In genomic region chr19:41882568-41883462, GRCh38 we compare ENCODE assay signal across 1 cellular context.
A peak's percentile ranks its signal among the peaks of the same experiment; 100 is the strongest.
TF ChIP-seq lines count a peak whose summit lies in the region.

A gene with protein sequence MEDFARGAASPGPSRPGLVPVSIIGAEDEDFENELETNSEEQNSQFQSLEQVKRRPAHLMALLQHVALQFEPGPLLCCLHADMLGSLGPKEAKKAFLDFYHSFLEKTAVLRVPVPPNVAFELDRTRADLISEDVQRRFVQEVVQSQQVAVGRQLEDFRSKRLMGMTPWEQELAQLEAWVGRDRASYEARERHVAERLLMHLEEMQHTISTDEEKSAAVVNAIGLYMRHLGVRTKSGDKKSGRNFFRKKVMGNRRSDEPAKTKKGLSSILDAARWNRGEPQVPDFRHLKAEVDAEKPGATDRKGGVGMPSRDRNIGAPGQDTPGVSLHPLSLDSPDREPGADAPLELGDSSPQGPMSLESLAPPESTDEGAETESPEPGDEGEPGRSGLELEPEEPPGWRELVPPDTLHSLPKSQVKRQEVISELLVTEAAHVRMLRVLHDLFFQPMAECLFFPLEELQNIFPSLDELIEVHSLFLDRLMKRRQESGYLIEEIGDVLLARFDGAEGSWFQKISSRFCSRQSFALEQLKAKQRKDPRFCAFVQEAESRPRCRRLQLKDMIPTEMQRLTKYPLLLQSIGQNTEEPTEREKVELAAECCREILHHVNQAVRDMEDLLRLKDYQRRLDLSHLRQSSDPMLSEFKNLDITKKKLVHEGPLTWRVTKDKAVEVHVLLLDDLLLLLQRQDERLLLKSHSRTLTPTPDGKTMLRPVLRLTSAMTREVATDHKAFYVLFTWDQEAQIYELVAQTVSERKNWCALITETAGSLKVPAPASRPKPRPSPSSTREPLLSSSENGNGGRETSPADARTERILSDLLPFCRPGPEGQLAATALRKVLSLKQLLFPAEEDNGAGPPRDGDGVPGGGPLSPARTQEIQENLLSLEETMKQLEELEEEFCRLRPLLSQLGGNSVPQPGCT (plus strand): TSS chr19:41883184. CDS start chr19:41888083, 4,899 bp downstream.

TF ChIP-seq in K562, 482 proteins besides CTCF, POLR2A, EP300 and RAD21 (continued from another document and continues in another):
- TF ChIP-seq, protein P1, sequence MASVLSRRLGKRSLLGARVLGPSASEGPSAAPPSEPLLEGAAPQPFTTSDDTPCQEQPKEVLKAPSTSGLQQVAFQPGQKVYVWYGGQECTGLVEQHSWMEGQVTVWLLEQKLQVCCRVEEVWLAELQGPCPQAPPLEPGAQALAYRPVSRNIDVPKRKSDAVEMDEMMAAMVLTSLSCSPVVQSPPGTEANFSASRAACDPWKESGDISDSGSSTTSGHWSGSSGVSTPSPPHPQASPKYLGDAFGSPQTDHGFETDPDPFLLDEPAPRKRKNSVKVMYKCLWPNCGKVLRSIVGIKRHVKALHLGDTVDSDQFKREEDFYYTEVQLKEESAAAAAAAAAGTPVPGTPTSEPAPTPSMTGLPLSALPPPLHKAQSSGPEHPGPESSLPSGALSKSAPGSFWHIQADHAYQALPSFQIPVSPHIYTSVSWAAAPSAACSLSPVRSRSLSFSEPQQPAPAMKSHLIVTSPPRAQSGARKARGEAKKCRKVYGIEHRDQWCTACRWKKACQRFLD (CRISPR knock-in tag; IDR thresholded peaks at IDR 0.05) = 0 out of 2 replicates have a peak, but pooled peaks have one; percentile 29
- TF ChIP-seq E2F5 (CRISPR knock-in tag; IDR thresholded peaks at IDR 0.05) = no peak
- TF ChIP-seq, protein P2, sequence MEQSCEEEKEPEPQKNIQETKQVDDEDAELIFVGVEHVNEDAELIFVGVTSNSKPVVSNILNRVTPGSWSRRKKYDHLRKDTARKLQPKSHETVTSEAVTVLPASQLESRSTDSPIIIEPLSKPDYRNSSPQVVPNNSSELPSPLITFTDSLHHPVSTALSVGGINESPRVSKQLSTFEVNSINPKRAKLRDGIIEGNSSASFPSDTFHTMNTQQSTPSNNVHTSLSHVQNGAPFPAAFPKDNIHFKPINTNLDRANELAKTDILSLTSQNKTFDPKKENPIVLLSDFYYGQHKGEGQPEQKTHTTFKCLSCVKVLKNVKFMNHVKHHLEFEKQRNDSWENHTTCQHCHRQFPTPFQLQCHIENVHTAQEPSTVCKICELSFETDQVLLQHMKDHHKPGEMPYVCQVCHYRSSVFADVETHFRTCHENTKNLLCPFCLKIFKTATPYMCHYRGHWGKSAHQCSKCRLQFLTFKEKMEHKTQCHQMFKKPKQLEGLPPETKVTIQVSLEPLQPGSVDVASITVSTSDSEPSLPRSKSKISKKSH (CRISPR knock-in tag; IDR thresholded peaks at IDR 0.05) = no peak
- TF ChIP-seq EHMT2 (IDR thresholded peaks at IDR 0.05) = no peak
- TF ChIP-seq, protein P3, sequence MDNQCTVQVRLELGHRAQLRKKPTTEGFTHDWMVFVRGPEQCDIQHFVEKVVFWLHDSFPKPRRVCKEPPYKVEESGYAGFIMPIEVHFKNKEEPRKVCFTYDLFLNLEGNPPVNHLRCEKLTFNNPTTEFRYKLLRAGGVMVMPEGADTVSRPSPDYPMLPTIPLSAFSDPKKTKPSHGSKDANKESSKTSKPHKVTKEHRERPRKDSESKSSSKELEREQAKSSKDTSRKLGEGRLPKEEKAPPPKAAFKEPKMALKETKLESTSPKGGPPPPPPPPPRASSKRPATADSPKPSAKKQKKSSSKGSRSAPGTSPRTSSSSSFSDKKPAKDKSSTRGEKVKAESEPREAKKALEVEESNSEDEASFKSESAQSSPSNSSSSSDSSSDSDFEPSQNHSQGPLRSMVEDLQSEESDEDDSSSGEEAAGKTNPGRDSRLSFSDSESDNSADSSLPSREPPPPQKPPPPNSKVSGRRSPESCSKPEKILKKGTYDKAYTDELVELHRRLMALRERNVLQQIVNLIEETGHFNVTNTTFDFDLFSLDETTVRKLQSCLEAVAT (IDR thresholded peaks at IDR 0.05) = peak in 1 of 2 experiments; percentile 56; a peak in 1 of 4 replicates
- peak; percentile 46 for TF ChIP-seq ZFX (CRISPR knock-in tag; IDR thresholded peaks at IDR 0.05)
- TF ChIP-seq CREBBP (IDR thresholded peaks at IDR 0.05; ENCODE audit: low read depth, low read length) = no peak
- TF ChIP-seq HDGF (IDR thresholded peaks at IDR 0.05) = no peak
- 0 out of 2 replicates have a peak, but pooled peaks have one; percentile 33 for TF ChIP-seq DPF2 (IDR thresholded peaks at IDR 0.05)
- TF ChIP-seq ETV6 (IDR thresholded peaks at IDR 0.05; ENCODE audit: borderline replicate concordance in 1 of 2, low read depth in 2 of 2, low read length in 1 of 2) = peak; percentile 62 to 89; a peak in 2 of 4 replicates
- no peak for TF ChIP-seq ETV6 (CRISPR knock-in tag; IDR thresholded peaks at IDR 0.05; ENCODE audit: borderline replicate concordance)
- no peak for TF ChIP-seq CAMTA2 (CRISPR knock-in tag; conservative IDR thresholded peaks at IDR 0.05)
- no peak for TF ChIP-seq SNRNP70 (optimal IDR thresholded peaks at IDR 0.05; ENCODE audit: low read depth, low read length)
- TF ChIP-seq RNF2 (IDR thresholded peaks at IDR 0.05) = no peak
- no peak for TF ChIP-seq MCM7 (IDR thresholded peaks at IDR 0.05)
- no peak for TF ChIP-seq KLF6 (CRISPR knock-in tag; IDR thresholded peaks at IDR 0.05; ENCODE audit: borderline replicate concordance)
- TF ChIP-seq CHCHD3 (CRISPR knock-in tag; IDR thresholded peaks at IDR 0.05) = no peak
- TF ChIP-seq SREBF2 (CRISPR knock-in tag; IDR thresholded peaks at IDR 0.05) = no peak
- TF ChIP-seq ZC3H11A (IDR thresholded peaks at IDR 0.05; ENCODE audit: low read depth, low read length) = no peak
- no peak for TF ChIP-seq SNAPC5 (CRISPR knock-in tag; IDR thresholded peaks at IDR 0.05)
- no peak for TF ChIP-seq BRD9 (IDR thresholded peaks at IDR 0.05; ENCODE audit: low read depth, partially characterized antibody)
- TF ChIP-seq, protein P4, sequence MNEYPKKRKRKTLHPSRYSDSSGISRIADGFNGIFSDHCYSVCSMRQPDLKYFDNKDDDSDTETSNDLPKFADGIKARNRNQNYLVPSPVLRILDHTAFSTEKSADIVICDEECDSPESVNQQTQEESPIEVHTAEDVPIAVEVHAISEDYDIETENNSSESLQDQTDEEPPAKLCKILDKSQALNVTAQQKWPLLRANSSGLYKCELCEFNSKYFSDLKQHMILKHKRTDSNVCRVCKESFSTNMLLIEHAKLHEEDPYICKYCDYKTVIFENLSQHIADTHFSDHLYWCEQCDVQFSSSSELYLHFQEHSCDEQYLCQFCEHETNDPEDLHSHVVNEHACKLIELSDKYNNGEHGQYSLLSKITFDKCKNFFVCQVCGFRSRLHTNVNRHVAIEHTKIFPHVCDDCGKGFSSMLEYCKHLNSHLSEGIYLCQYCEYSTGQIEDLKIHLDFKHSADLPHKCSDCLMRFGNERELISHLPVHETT (CRISPR knock-in tag; conservative IDR thresholded peaks at IDR 0.05 in 1 of 2, IDR thresholded peaks at IDR 0.05 in 1 of 2) = peak in 1 of 2 experiments; percentile 76; a peak in 1 of 4 replicates
- no peak for TF ChIP-seq ZC3H4 (CRISPR knock-in tag; IDR thresholded peaks at IDR 0.05; ENCODE audit: borderline replicate concordance)
- TF ChIP-seq NBN (IDR thresholded peaks at IDR 0.05; ENCODE audit: low read depth) = no peak
- no peak for TF ChIP-seq ZFP36 (IDR thresholded peaks at IDR 0.05; ENCODE audit: low read depth, low read length, partially characterized antibody)
- TF ChIP-seq HINFP (tag; conservative IDR thresholded peaks at IDR 0.05; ENCODE audit: low read depth) = no peak
- TF ChIP-seq, protein P5, sequence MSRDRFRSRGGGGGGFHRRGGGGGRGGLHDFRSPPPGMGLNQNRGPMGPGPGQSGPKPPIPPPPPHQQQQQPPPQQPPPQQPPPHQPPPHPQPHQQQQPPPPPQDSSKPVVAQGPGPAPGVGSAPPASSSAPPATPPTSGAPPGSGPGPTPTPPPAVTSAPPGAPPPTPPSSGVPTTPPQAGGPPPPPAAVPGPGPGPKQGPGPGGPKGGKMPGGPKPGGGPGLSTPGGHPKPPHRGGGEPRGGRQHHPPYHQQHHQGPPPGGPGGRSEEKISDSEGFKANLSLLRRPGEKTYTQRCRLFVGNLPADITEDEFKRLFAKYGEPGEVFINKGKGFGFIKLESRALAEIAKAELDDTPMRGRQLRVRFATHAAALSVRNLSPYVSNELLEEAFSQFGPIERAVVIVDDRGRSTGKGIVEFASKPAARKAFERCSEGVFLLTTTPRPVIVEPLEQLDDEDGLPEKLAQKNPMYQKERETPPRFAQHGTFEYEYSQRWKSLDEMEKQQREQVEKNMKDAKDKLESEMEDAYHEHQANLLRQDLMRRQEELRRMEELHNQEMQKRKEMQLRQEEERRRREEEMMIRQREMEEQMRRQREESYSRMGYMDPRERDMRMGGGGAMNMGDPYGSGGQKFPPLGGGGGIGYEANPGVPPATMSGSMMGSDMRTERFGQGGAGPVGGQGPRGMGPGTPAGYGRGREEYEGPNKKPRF (IDR thresholded peaks at IDR 0.05; ENCODE audit: low read depth, low read length) = no peak
- TF ChIP-seq FOXJ2 (tag; IDR thresholded peaks at IDR 0.05) = no peak
- 0 out of 2 replicates have a peak, but pooled peaks have one; percentile 37 for TF ChIP-seq ETS1 (conservative IDR thresholded peaks at IDR 0.05; ENCODE audit: control insufficient read depth, low read depth, low read length)
- no peak for TF ChIP-seq ZNF75A (CRISPR knock-in tag; IDR thresholded peaks at IDR 0.05)
- TF ChIP-seq POLR2G (IDR thresholded peaks at IDR 0.05; ENCODE audit: low read depth, low read length) = peak; percentile 76
- no peak for TF ChIP-seq CC2D1A (IDR thresholded peaks at IDR 0.05)
- no peak for TF ChIP-seq KDM2B (CRISPR knock-in tag; IDR thresholded peaks at IDR 0.05)
- TF ChIP-seq FOSL1 (tag; conservative IDR thresholded peaks at IDR 0.05) = no peak
- TF ChIP-seq ZBTB2 (IDR thresholded peaks at IDR 0.05) = 0 out of 2 replicates have a peak, but pooled peaks have one; percentile 27
- no peak for TF ChIP-seq IFI16 (CRISPR knock-in tag; IDR thresholded peaks at IDR 0.05)
- no peak for TF ChIP-seq RFX7 (CRISPR knock-in tag; IDR thresholded peaks at IDR 0.05)
- peak; percentile 60; the same call in 1 of the 2 replicates for TF ChIP-seq OTX1 (CRISPR knock-in tag; IDR thresholded peaks at IDR 0.05)
- TF ChIP-seq CEBPG (CRISPR knock-in tag; IDR thresholded peaks at IDR 0.05) = no peak
- no peak for TF ChIP-seq CEBPG (tag; conservative IDR thresholded peaks at IDR 0.05 in 1 of 2, IDR thresholded peaks at IDR 0.05 in 1 of 2)
- peak; percentile 55 for TF ChIP-seq PCBP1 (IDR thresholded peaks at IDR 0.05; ENCODE audit: low read depth, low read length, poor library complexity, severe bottlenecking)
- no peak for TF ChIP-seq CBX5 (IDR thresholded peaks at IDR 0.05; ENCODE audit: borderline replicate concordance, low read depth)
- TF ChIP-seq NCOA2 (IDR thresholded peaks at IDR 0.05; ENCODE audit: partially characterized antibody in 2 of 2) = no peak
- TF ChIP-seq ZNF436 (CRISPR knock-in tag; IDR thresholded peaks at IDR 0.05) = no peak
- no peak for TF ChIP-seq KLF13 (tag; IDR thresholded peaks at IDR 0.05; ENCODE audit: borderline replicate concordance, low read depth)
